In genomic region chr6:23244300-23244699, GRCh38 we compare ENCODE assay signal across 22 cellular contexts.
A peak's percentile ranks its signal among the peaks of the same experiment; 100 is the strongest.
DNase-seq lines count a peak whose midpoint lies in the region; ATAC-seq and TF ChIP-seq lines count a peak whose summit lies in the region.
"Had no signal": no experiment of that assay in that cellular context is flagged by ENCODE, and none has a peak within 500 bp of the region (broad histone marks: within the 10 kb centered on the region; RNA-seq: fewer than 3 reads in every experiment).

No MANE protein-coding gene starts in this region.

- H2AK5ac ChIP-seq in IMR-90 (ENCODE audit: low read depth, low read length), result no peak overlapping the region

- H3K36me3 ChIP-seq in IMR-90 (ENCODE audit: control insufficient read depth, insufficient read depth, low read length) (no peaks in the 10 kb centered on the region; the same call in 1 of the 2 replicates), Karpas-422 (ENCODE audit: insufficient read depth, low read length) (no peaks in the 10 kb centered on the region)
- H3K36me3 ChIP-seq: upper lobe of left lung had no signal

- H3K9ac ChIP-seq in IMR-90 (ENCODE audit: low read depth, low read length), result no peak overlapping the region
- H3K9ac ChIP-seq in Karpas-422 (ENCODE audit: low read length), result no peak overlapping the region
- H3K9ac ChIP-seq: KMS-11 had no signal

- no peak overlapping the region for H2BK20ac ChIP-seq in IMR-90 (ENCODE audit: low read depth, low read length)

- no peak for TF ChIP-seq POLR2A in IMR-90 (IDR thresholded peaks at IDR 0.05; ENCODE audit: low read depth, low read length)

- H3K4me2 ChIP-seq in IMR-90 (ENCODE audit: low read depth, low read length) (no peak overlapping the region), Karpas-422 (ENCODE audit: low read depth, low read length, poor library complexity, severe bottlenecking) (no peak overlapping the region)
- H3K4me2 ChIP-seq: KMS-11 had no signal

- H3K27me3 ChIP-seq in IMR-90 (ENCODE audit: control insufficient read depth, insufficient read depth, low read length) (no peaks in the 10 kb centered on the region), Karpas-422 (ENCODE audit: low read length) (no peaks in the 10 kb centered on the region)
- H3K27me3 ChIP-seq: upper lobe of left lung had no signal

- no peak overlapping the region for H3K27ac Mint-ChIP-seq in Calu3 (ENCODE audit: unreplicated experiment)
- no peak overlapping the region for H3K27ac Mint-ChIP-seq in activated CD4-positive, alpha-beta T cell treated with anti-CD3 and anti-CD28 coated beads for 36 hours
- H3K27ac Mint-ChIP-seq: activated CD8-positive, alpha-beta memory T cell treated with anti-CD3 and anti-CD28 coated beads, Interleukin-2, amount 10 ng/mL, durations not matched to agents 7 days and 5 days; activated T-helper 17 cell treated with anti-CD3 and anti-CD28 coated beads, Interleukin-2, amount 50 U/mL, for 72 hours; endodermal cell; stimulated activated naive CD8-positive, alpha-beta T cell treated with anti-CD3 and anti-CD28 coated beads, Interleukin-15, amount 100 ng/mL, for 72 hours had no signal

- H3K56ac ChIP-seq in IMR-90 (ENCODE audit: extremely low read depth, insufficient read depth, low read length), result no peak overlapping the region

- CTCF ChIA-PET in IMR-90 (lab: Yijun Ruan, JAX), result interaction anchor here (0.6 kb wide), 1 partner anchor 140 kb away, joined by 3 read pairs; no protein-coding TSS in a partner anchor
- CTCF ChIA-PET in Calu3 (lab: Charles Lee), result no interaction called here
- CTCF ChIA-PET in activated CD4-positive, alpha-beta T cell treated with anti-CD3 and anti-CD28 coated beads for 36 hours (lab: Charles Lee), result no interaction called here

- no peak overlapping the region for H3K18ac ChIP-seq in IMR-90 (ENCODE audit: low read depth, low read length)

- no peak for TF ChIP-seq RAD21 in IMR-90 (IDR thresholded peaks at IDR 0.05; ENCODE audit: low read length)

- H2AFZ ChIP-seq in IMR-90 (replicated peaks; ENCODE audit: low read length, poor library complexity) (no peak overlapping the region), Karpas-422 (ENCODE audit: low read length) (no peak overlapping the region)

- H4K20me1 ChIP-seq in IMR-90 (ENCODE audit: insufficient read depth, low read length) (no peaks in the 10 kb centered on the region), Karpas-422 (ENCODE audit: insufficient read depth, low read depth, low read length) (no peaks in the 10 kb centered on the region)

- no peak overlapping the region for H3K4me3 ChIP-seq in IMR-90 (ENCODE audit: insufficient read depth, low read depth, low read length)
- no peak overlapping the region for H3K4me3 ChIP-seq in Karpas-422 (ENCODE audit: low read length)
- H3K4me3 ChIP-seq: upper lobe of left lung had no signal

- dilution Hi-C loops in IMR-90 (cut with HindIII; ENCODE audit: low sequenced_read_pairs, unreplicated experiment), result no loop called here

- no peak overlapping the region for H4K5ac ChIP-seq in IMR-90 (ENCODE audit: low read depth, low read length)

- H3K9me3 Mint-ChIP-seq in Calu3 (ENCODE audit: low read depth, unreplicated experiment), result peaks cover 10% of the 10 kb centered on the region
- no peaks in the 10 kb centered on the region for H3K9me3 Mint-ChIP-seq in activated CD4-positive, alpha-beta T cell treated with anti-CD3 and anti-CD28 coated beads for 36 hours (ENCODE audit: low read depth)
- H3K9me3 Mint-ChIP-seq: endodermal cell had no signal

- no peak overlapping the region for H2BK120ac ChIP-seq in IMR-90 (ENCODE audit: low read depth, low read length)

- no peaks in the 10 kb centered on the region for H3K9me2 ChIP-seq in Karpas-422 (replicated peaks; ENCODE audit: insufficient read depth, low read length)

- POLR2A ChIA-PET in IMR-90 (lab: Charles Lee; ENCODE audit: unreplicated experiment), result no interaction called here
- POLR2A ChIA-PET in activated CD4-positive, alpha-beta T cell treated with anti-CD3 and anti-CD28 coated beads for 36 hours (lab: Charles Lee), result no interaction called here

- no peaks in the 10 kb centered on the region for H3K36me3 Mint-ChIP-seq in Calu3 (ENCODE audit: insufficient read depth, unreplicated experiment)
- no peaks in the 10 kb centered on the region for H3K36me3 Mint-ChIP-seq in activated CD4-positive, alpha-beta T cell treated with anti-CD3 and anti-CD28 coated beads for 36 hours (ENCODE audit: low read depth)
- H3K36me3 Mint-ChIP-seq: activated CD8-positive, alpha-beta memory T cell treated with anti-CD3 and anti-CD28 coated beads, Interleukin-2, amount 10 ng/mL, durations not matched to agents 7 days and 5 days had no signal

- no peaks in the 10 kb centered on the region for H3K9me3 ChIP-seq in IMR-90 (ENCODE audit: control insufficient read depth, insufficient read depth, low read length)
- peaks cover 8% of the 10 kb centered on the region; the same call in 1 of the 2 replicates for H3K9me3 ChIP-seq in Karpas-422 (ENCODE audit: low read length)
- H3K9me3 ChIP-seq: Caco-2, upper lobe of left lung had no signal

- no peaks in the 10 kb centered on the region for H3K79me1 ChIP-seq in IMR-90 (ENCODE audit: low read depth in 1 of 2, low read length in 2 of 2)

- H3K27ac ChIP-seq in IMR-90 (ENCODE audit: insufficient read depth, low read length) (no peak overlapping the region), Karpas-422 (ENCODE audit: low read length) (no peak overlapping the region)
- H3K27ac ChIP-seq: KMS-11, upper lobe of left lung had no signal

- no peak overlapping the region for H3K4me3 Mint-ChIP-seq in Calu3 (ENCODE audit: low read depth, unreplicated experiment)
- H3K4me3 Mint-ChIP-seq in activated CD4-positive, alpha-beta T cell treated with anti-CD3 and anti-CD28 coated beads for 36 hours, result no peak overlapping the region
- H3K4me3 Mint-ChIP-seq: activated CD8-positive, alpha-beta memory T cell treated with anti-CD3 and anti-CD28 coated beads, Interleukin-2, amount 10 ng/mL, durations not matched to agents 7 days and 5 days; activated T-helper 17 cell treated with anti-CD3 and anti-CD28 coated beads, Interleukin-2, amount 50 U/mL, for 72 hours; endodermal cell; stimulated activated naive CD8-positive, alpha-beta T cell treated with anti-CD3 and anti-CD28 coated beads, Interleukin-15, amount 100 ng/mL, for 72 hours had no signal

- H3K4me1 ChIP-seq in IMR-90 (ENCODE audit: control insufficient read depth, insufficient read depth, low read length) (no peaks in the 10 kb centered on the region), Karpas-422 (ENCODE audit: low read length) (no peaks in the 10 kb centered on the region)
- H3K4me1 ChIP-seq: Caco-2, upper lobe of left lung had no signal

- no peaks in the 10 kb centered on the region for H3K79me2 ChIP-seq in Karpas-422 (ENCODE audit: low read length)

- H3K27me3 Mint-ChIP-seq in Calu3 (ENCODE audit: unreplicated experiment), result no peaks in the 10 kb centered on the region
- H3K27me3 Mint-ChIP-seq in activated CD4-positive, alpha-beta T cell treated with anti-CD3 and anti-CD28 coated beads for 36 hours, result no peaks in the 10 kb centered on the region
- H3K27me3 Mint-ChIP-seq: activated CD8-positive, alpha-beta memory T cell treated with anti-CD3 and anti-CD28 coated beads, Interleukin-2, amount 10 ng/mL, durations not matched to agents 7 days and 5 days; activated T-helper 17 cell treated with anti-CD3 and anti-CD28 coated beads, Interleukin-2, amount 50 U/mL, for 72 hours; stimulated activated naive CD8-positive, alpha-beta T cell treated with anti-CD3 and anti-CD28 coated beads, Interleukin-15, amount 100 ng/mL, for 72 hours had no signal

- H4K8ac ChIP-seq in IMR-90 (ENCODE audit: low read depth in 2 of 2, low read length in 2 of 2), result no peak overlapping the region

- H3K14ac ChIP-seq in IMR-90 (replicated peaks; ENCODE audit: low read depth, low read length), result no peak overlapping the region

- no peak overlapping the region for H2AK9ac ChIP-seq in IMR-90 (replicated peaks; ENCODE audit: low read depth, low read length, poor library complexity)

- H3K4me1 Mint-ChIP-seq in Calu3 (ENCODE audit: low read depth, unreplicated experiment), result no peaks in the 10 kb centered on the region
- no peaks in the 10 kb centered on the region for H3K4me1 Mint-ChIP-seq in activated CD4-positive, alpha-beta T cell treated with anti-CD3 and anti-CD28 coated beads for 36 hours
- H3K4me1 Mint-ChIP-seq: activated CD8-positive, alpha-beta memory T cell treated with anti-CD3 and anti-CD28 coated beads, Interleukin-2, amount 10 ng/mL, durations not matched to agents 7 days and 5 days; activated T-helper 17 cell treated with anti-CD3 and anti-CD28 coated beads, Interleukin-2, amount 50 U/mL, for 72 hours; endodermal cell; stimulated activated naive CD8-positive, alpha-beta T cell treated with anti-CD3 and anti-CD28 coated beads, Interleukin-15, amount 100 ng/mL, for 72 hours had no signal

- intact Hi-C loops in IMR-90 (cut with micrococcal nuclease), result no loop called here
- intact Hi-C loops in Calu3 (cut with micrococcal nuclease; ENCODE audit: unreplicated experiment), result no loop called here
- intact Hi-C loops in activated CD4-positive, alpha-beta T cell treated with anti-CD3 and anti-CD28 coated beads for 36 hours (cut with DNase I, micrococcal nuclease), result no loop called here

- H3K4ac ChIP-seq in IMR-90 (ENCODE audit: low read depth, low read length), result no peak overlapping the region

- peak; percentile 68 for ATAC-seq in IMR-90 (ENCODE audit: low read depth)
- no peak for ATAC-seq in activated CD4-positive, alpha-beta T cell treated with anti-CD3 and anti-CD28 coated beads for 36 hours
- ATAC-seq: activated CD8-positive, alpha-beta memory T cell treated with anti-CD3 and anti-CD28 coated beads, Interleukin-2, amount 10 ng/mL, durations not matched to agents 7 days and 5 days; activated T-helper 17 cell treated with anti-CD3 and anti-CD28 coated beads, Interleukin-2, amount 50 U/mL, for 72 hours; sciatic nerve; stimulated activated naive CD8-positive, alpha-beta T cell treated with anti-CD3 and anti-CD28 coated beads, Interleukin-15, amount 100 ng/mL, for 72 hours had no signal

- no peak overlapping the region for H4K91ac ChIP-seq in IMR-90 (ENCODE audit: insufficient read depth, low read depth, low read length)

- no peak for TF ChIP-seq CTCF in AG09319 (IDR thresholded peaks at IDR 0.05; ENCODE audit: low read depth, low read length)
- no peak for TF ChIP-seq CTCF in IMR-90 (conservative IDR thresholded peaks at IDR 0.05; ENCODE audit: low read depth, low read length)
- TF ChIP-seq CTCF in Calu3 (IDR thresholded peaks at IDR 0.05; ENCODE audit: unreplicated experiment), result no peak

- in situ Hi-C loops in IMR-90 (cut with MboI; ENCODE audit: low sequenced_read_pairs), result no loop called here

- no peaks in the 10 kb centered on the region for H3K9me1 ChIP-seq in IMR-90 (ENCODE audit: insufficient read depth, low read length)

- BruUV-seq in IMR-90 (replicated peaks; lab: Mats Ljungman, UMichigan) (no TSS peak), Calu3 (replicated peaks; lab: Mats Ljungman, UMichigan) (no TSS peak)

- H2BK5ac ChIP-seq in IMR-90 (ENCODE audit: low read depth, low read length, poor library complexity, severe bottlenecking), result no peak overlapping the region

- DNase-seq in AG09319 (ENCODE audit: extremely low read depth, low read depth) (peak; percentile 46), IMR-90 (peak; percentile 94), dedifferentiated amniotic fluid mesenchymal stem cell (ENCODE audit: extremely low spot score) (peak; percentile 31), left kidney (ENCODE audit: low read depth, low spot score) (peak; percentile 6), Calu3 (no peak), foreskin melanocyte (no peak), Karpas-422 (no peak)
- no peak for DNase-seq in activated CD4-positive, alpha-beta T cell treated with anti-CD3 and anti-CD28 coated beads for 36 hours
- DNase-seq: activated CD4-positive, CD25-positive, alpha-beta regulatory T cell treated with anti-CD3 and anti-CD28 coated beads, Interleukin-2, amount 50 U/mL, for 72 hours; activated CD8-positive, alpha-beta memory T cell treated with anti-CD3 and anti-CD28 coated beads, Interleukin-2, amount 10 ng/mL, durations not matched to agents 7 days and 5 days; Caco-2; endodermal cell; GF-D8; NCI-H1417; NCI-H2171; NCI-H748 treated with DMSO at 0.1 percent for 48 hours; occipital lobe; stimulated activated naive CD8-positive, alpha-beta T cell treated with anti-CD3 and anti-CD28 coated beads, Interleukin-15, amount 100 ng/mL, for 72 hours; upper lobe of left lung had no signal

- H2BK15ac ChIP-seq in IMR-90 (ENCODE audit: low read depth, low read length), result no peak overlapping the region

- H3K23ac ChIP-seq in IMR-90 (ENCODE audit: low read depth, low read length), result no peak overlapping the region

Comparison
In these comparisons a context has a peak if more than half of its experiments do, and no peak if none do; other contexts are left out.
1. DNase-seq: peak in AG09319 (single experiment), IMR-90 (single experiment), dedifferentiated amniotic fluid mesenchymal stem cell (single experiment) and left kidney (single experiment); none in Calu3 (single experiment), foreskin melanocyte (single experiment), Karpas-422 (single experiment) and activated CD4-positive, alpha-beta T cell treated with anti-CD3 and anti-CD28 coated beads for 36 hours (single experiment).